Comparison of ENCODE assay signal across 20 cellular contexts in genomic region chr2:105383456-105383855, GRCh38. TPM values are rescaled to one million over a fixed set of nuclear protein-coding genes. Genes with fewer than 3 reads are reported as not detected.
DNase-seq lines count a peak whose midpoint lies in the region; ATAC-seq, FAIRE-seq and TF ChIP-seq lines count a peak whose summit lies in the region.
"Had no signal": no experiment of that assay in that cellular context is flagged by ENCODE, and none has a peak within 500 bp of the region (broad histone marks: within the 10 kb centered on the region; RNA-seq: fewer than 3 reads in every experiment).

No MANE protein-coding gene starts in this region.

- intact Hi-C loops in Calu3 (cut with micrococcal nuclease; ENCODE audit: unreplicated experiment) = no loop called here
- intact Hi-C loops in heart left ventricle (cut with DNase I) = no loop called here
- intact Hi-C loops in sciatic nerve (cut with DNase I) = no loop called here
- intact Hi-C loops in activated CD4-positive, alpha-beta T cell treated with anti-CD3 and anti-CD28 coated beads for 36 hours (cut with DNase I, micrococcal nuclease) = no loop called here

- peaks cover 0 to 99% (median 78%) of the 10 kb centered on the region in 12 donors for H3K4me1 ChIP-seq in heart left ventricle

- no peaks in the 10 kb centered on the region for H3K9me3 ChIP-seq in heart left ventricle
- H3K9me3 ChIP-seq: mucosa of descending colon, SJSA1 had no signal

- H3K27ac Mint-ChIP-seq in Calu3 (ENCODE audit: unreplicated experiment) (peak overlapping the region; percentile 54), osteocyte (ENCODE audit: unreplicated experiment) (no peak overlapping the region), WTC11 (no peak overlapping the region)
- no peak overlapping the region for H3K27ac Mint-ChIP-seq in activated CD4-positive, alpha-beta T cell treated with anti-CD3 and anti-CD28 coated beads for 36 hours

- DNase-seq in Calu3 = no peak
- DNase-seq in SKM-1 (lab: John Stamatoyannopoulos, UW; ENCODE audit: unreplicated experiment) = peak; percentile 49
- DNase-seq in heart left ventricle = peak in 2 of 5 donors; percentile 25 to 26
- DNase-seq in sciatic nerve (ENCODE audit: low spot score) = peak; percentile 30
- no peak for DNase-seq in osteocyte (ENCODE audit: extremely low spot score, unreplicated experiment)
- DNase-seq in WTC11 (ENCODE audit: low spot score) = no peak
- no peak for DNase-seq in activated CD4-positive, alpha-beta T cell treated with anti-CD3 and anti-CD28 coated beads for 36 hours
- DNase-seq in RCC 7860 (ENCODE audit: low spot score) = no peak
- DNase-seq: activated CD8-positive, alpha-beta memory T cell treated with anti-CD3 and anti-CD28 coated beads for 24 hours; GF-D8; NCI-H2081; occipital lobe; stimulated activated CD4-positive, alpha-beta T cell treated with anti-CD3 and anti-CD28 coated beads, Interleukin-12 subunit alpha, Interleukin-12 subunit beta, amount 100 ng/mL, for 4 hours; stimulated activated naive CD8-positive, alpha-beta T cell treated with anti-CD3 and anti-CD28 coated beads, Interleukin-15, amount 100 ng/mL, for 72 hours had no signal

- ATAC-seq in heart left ventricle (peak in 3 of 4 donors; percentile 1 to 44 (median 29)), sciatic nerve (no peak), WTC11 (no peak)
- no peak for ATAC-seq in activated CD4-positive, alpha-beta T cell treated with anti-CD3 and anti-CD28 coated beads for 36 hours
- ATAC-seq: stimulated activated naive CD8-positive, alpha-beta T cell treated with anti-CD3 and anti-CD28 coated beads, Interleukin-15, amount 100 ng/mL, for 72 hours had no signal

- no peaks in the 10 kb centered on the region for H3K27me3 ChIP-seq in heart left ventricle
- H3K27me3 ChIP-seq: SJSA1 had no signal

- TF ChIP-seq POLR2A in heart left ventricle (IDR thresholded peaks at IDR 0.05) = no peak

- 48 to 65% (median 51%) methylated on average over 4 of the region's 4 CpGs for whole genome bisulfite sequencing in heart left ventricle, 4 donors

- H3K36me3 ChIP-seq in heart left ventricle = peaks cover 0 to 79% (median 53%) of the 10 kb centered on the region in 9 donors

- POLR2A ChIA-PET in WTC11 (lab: Charles Lee) = no interaction called here
- POLR2A ChIA-PET in activated CD4-positive, alpha-beta T cell treated with anti-CD3 and anti-CD28 coated beads for 36 hours (lab: Charles Lee) = no interaction called here

- CTCF ChIA-PET in Calu3 (lab: Charles Lee) (no interaction called here), WTC11 (lab: Charles Lee) (no interaction called here)
- CTCF ChIA-PET in activated CD4-positive, alpha-beta T cell treated with anti-CD3 and anti-CD28 coated beads for 36 hours (lab: Charles Lee) = interaction anchor here (1.3 kb wide), 1 partner anchor 15 kb away, joined by 5 read pairs; no protein-coding TSS in a partner anchor

- H3K36me3 Mint-ChIP-seq in Calu3 (ENCODE audit: insufficient read depth, unreplicated experiment) (peaks cover 91% of the 10 kb centered on the region), osteocyte (ENCODE audit: unreplicated experiment) (peaks cover 64% of the 10 kb centered on the region), WTC11 (peaks cover 17% of the 10 kb centered on the region; the same call in 1 of the 2 replicates)
- H3K36me3 Mint-ChIP-seq in activated CD4-positive, alpha-beta T cell treated with anti-CD3 and anti-CD28 coated beads for 36 hours (ENCODE audit: low read depth) = peaks cover 2% of the 10 kb centered on the region

- TF ChIP-seq CTCF in Calu3 (IDR thresholded peaks at IDR 0.05; ENCODE audit: unreplicated experiment) = no peak
- no peak for TF ChIP-seq CTCF in heart left ventricle (IDR thresholded peaks at IDR 0.05)
- TF ChIP-seq CTCF in osteocyte (IDR thresholded peaks at IDR 0.05) = no peak
- no peak for TF ChIP-seq CTCF in WTC11 (IDR thresholded peaks at IDR 0.05)

- H3K4me3 Mint-ChIP-seq in Calu3 (ENCODE audit: low read depth, unreplicated experiment) (no peak overlapping the region), osteocyte (ENCODE audit: unreplicated experiment) (no peak overlapping the region), WTC11 (no peak overlapping the region)
- H3K4me3 Mint-ChIP-seq in activated CD4-positive, alpha-beta T cell treated with anti-CD3 and anti-CD28 coated beads for 36 hours = no peak overlapping the region
- H3K4me3 Mint-ChIP-seq: stimulated activated naive CD8-positive, alpha-beta T cell treated with anti-CD3 and anti-CD28 coated beads, Interleukin-15, amount 100 ng/mL, for 72 hours had no signal

- no peak for FAIRE-seq in RCC 7860 (lab: Jason Lieb, UNC)
- FAIRE-seq: colon, islet of Langerhans had no signal

- H3K9me3 Mint-ChIP-seq in Calu3 (ENCODE audit: low read depth, unreplicated experiment) (peaks cover 3% of the 10 kb centered on the region), osteocyte (ENCODE audit: unreplicated experiment) (no peaks in the 10 kb centered on the region), WTC11 (peaks cover 3% of the 10 kb centered on the region; the same call in 1 of the 2 replicates)
- H3K9me3 Mint-ChIP-seq in activated CD4-positive, alpha-beta T cell treated with anti-CD3 and anti-CD28 coated beads for 36 hours (ENCODE audit: low read depth) = no peaks in the 10 kb centered on the region
- H3K9me3 Mint-ChIP-seq: stimulated activated naive CD8-positive, alpha-beta T cell treated with anti-CD3 and anti-CD28 coated beads, Interleukin-15, amount 100 ng/mL, for 72 hours had no signal

- peak overlapping the region in 11 of 12 donors; percentile 18 to 94 (median 66) for H3K27ac ChIP-seq in heart left ventricle
- H3K27ac ChIP-seq: epithelial cell of prostate, SJSA1, VCaP had no signal

- H3K4me3 ChIP-seq in heart left ventricle = no peak overlapping the region
- H3K4me3 ChIP-seq: mucosa of descending colon, SJSA1 had no signal

- H3K4me1 Mint-ChIP-seq in Calu3 (ENCODE audit: low read depth, unreplicated experiment) (peaks cover 38% of the 10 kb centered on the region), osteocyte (ENCODE audit: unreplicated experiment) (peaks cover 49% of the 10 kb centered on the region), WTC11 (no peaks in the 10 kb centered on the region)
- no peaks in the 10 kb centered on the region for H3K4me1 Mint-ChIP-seq in activated CD4-positive, alpha-beta T cell treated with anti-CD3 and anti-CD28 coated beads for 36 hours
- H3K4me1 Mint-ChIP-seq: stimulated activated naive CD8-positive, alpha-beta T cell treated with anti-CD3 and anti-CD28 coated beads, Interleukin-15, amount 100 ng/mL, for 72 hours had no signal

- no TSS peak for BruUV-seq in Calu3 (replicated peaks; lab: Mats Ljungman, UMichigan)

- no peaks in the 10 kb centered on the region for H3K27me3 Mint-ChIP-seq in Calu3 (ENCODE audit: unreplicated experiment)
- H3K27me3 Mint-ChIP-seq in osteocyte (ENCODE audit: unreplicated experiment) = no peaks in the 10 kb centered on the region
- H3K27me3 Mint-ChIP-seq in WTC11 (ENCODE audit: low read depth) = no peaks in the 10 kb centered on the region
- no peaks in the 10 kb centered on the region for H3K27me3 Mint-ChIP-seq in activated CD4-positive, alpha-beta T cell treated with anti-CD3 and anti-CD28 coated beads for 36 hours
- H3K27me3 Mint-ChIP-seq: stimulated activated naive CD8-positive, alpha-beta T cell treated with anti-CD3 and anti-CD28 coated beads, Interleukin-15, amount 100 ng/mL, for 72 hours had no signal

TF ChIP-seq in WTC11, 78 proteins besides CTCF, POLR2A, EP300 and RAD21 (continues in another document):
- no peak for TF ChIP-seq ATF2 (CRISPR knock-in tag; IDR thresholded peaks at IDR 0.05; ENCODE audit: borderline replicate concordance, low read depth)
- TF ChIP-seq E2F1 (CRISPR knock-in tag; IDR thresholded peaks at IDR 0.05) = no peak

RNA-seq across cellular contexts. Expression of gene FHL2, which starts 15.4 kb away (rescaled TPM):
- total RNA-seq in Calu3 (2022) = 51.9 and 67.4 TPM in 2 replicates
- 1,000 to 10,000 TPM in 7 of 9 donors, 100 to 1,000 TPM in 2; 649 to 4,692 (median 1,370) TPM for total RNA-seq in heart left ventricle
- 100 to 1,000 TPM; 669 to 913 TPM for polyA plus RNA-seq in heart left ventricle
- 208 TPM for total RNA-seq in sciatic nerve
- 76.8 and 78.7 TPM in 2 replicates for total RNA-seq in osteocyte
- 21.1 to 22.2 TPM (median 22.1 TPM) in 3 replicates for total RNA-seq in WTC11 (2021)
- total RNA-seq in activated CD4-positive, alpha-beta T cell treated with anti-CD3 and anti-CD28 coated beads for 36 hours = 1 to 10 TPM; 3.9 to 4.7 TPM

RNA-seq across cellular contexts. Expression of gene C2orf49, which starts 46.1 kb away (rescaled TPM):
- total RNA-seq in Calu3 (2022) (18.1 and 19.0 TPM in 2 replicates), heart left ventricle (10 to 100 TPM; 12.1 to 21.7 (median 15.6) TPM), sciatic nerve (30.6 TPM), osteocyte (19.3 and 20.7 TPM in 2 replicates), WTC11 (2021) (15.9 to 17.2 TPM (median 16.6 TPM) in 3 replicates)
- 10 to 100 TPM; 14.5 to 15.7 TPM for polyA plus RNA-seq in heart left ventricle
- 10 to 100 TPM; 19.3 to 27.8 TPM for total RNA-seq in activated CD4-positive, alpha-beta T cell treated with anti-CD3 and anti-CD28 coated beads for 36 hours

RNA-seq across cellular contexts. Expression of gene TGFBRAP1, which starts 53.9 kb away (rescaled TPM):
- total RNA-seq in Calu3 (2022) = 24.3 and 24.5 TPM in 2 replicates
- total RNA-seq in heart left ventricle = 10 to 100 TPM in 7 of 9 donors, 1 to 10 TPM in 2; 7.6 to 20.0 (median 13.1) TPM
- polyA plus RNA-seq in heart left ventricle = 1 to 10 TPM; 1.8 to 8.2 TPM
- total RNA-seq in sciatic nerve = 20.6 TPM
- 17.9 and 21.2 TPM in 2 replicates for total RNA-seq in osteocyte
- total RNA-seq in WTC11 (2021) = 15.8 to 16.3 TPM (median 16.3 TPM) in 3 replicates
- total RNA-seq in activated CD4-positive, alpha-beta T cell treated with anti-CD3 and anti-CD28 coated beads for 36 hours = 10 to 100 TPM; 20.0 to 20.6 TPM

Comparison
In these comparisons a context has a peak if more than half of its experiments do, and no peak if none do; other contexts are left out.
1. DNase-seq: peak in SKM-1 (single experiment) and sciatic nerve (single experiment); none in Calu3 (single experiment), osteocyte (single experiment), WTC11 (single experiment), activated CD4-positive, alpha-beta T cell treated with anti-CD3 and anti-CD28 coated beads for 36 hours (single experiment) and RCC 7860 (single experiment).
2. ATAC-seq: peak in heart left ventricle (3 of 4); none in sciatic nerve (single experiment), WTC11 (single experiment) and activated CD4-positive, alpha-beta T cell treated with anti-CD3 and anti-CD28 coated beads for 36 hours (single experiment).